ENCODE assay signal across 7 cellular contexts in the genomic region with DNA sequence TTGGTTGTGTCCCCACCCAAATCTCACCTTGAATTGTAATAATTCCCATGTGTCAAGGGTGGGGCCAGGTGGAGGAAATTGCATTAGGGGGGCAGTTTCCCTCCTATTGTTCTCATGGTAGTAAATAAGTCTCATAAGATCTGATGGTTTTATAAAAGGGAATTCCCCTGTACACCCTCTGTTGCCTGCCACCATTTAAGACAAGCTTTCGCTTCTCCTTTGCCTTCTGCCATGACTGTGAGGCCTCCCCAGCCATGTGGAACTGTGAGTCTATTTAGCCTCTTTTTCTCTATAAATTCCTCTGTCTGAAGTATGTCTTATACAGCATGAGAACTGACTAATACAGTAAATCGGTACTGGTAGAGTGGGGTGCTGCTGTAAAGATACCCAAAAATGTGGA.
DNase-seq lines count a peak whose midpoint lies in the region; ATAC-seq, FAIRE-seq and TF ChIP-seq lines count a peak whose summit lies in the region.
"Not testable (repeated sequence)": the region's sequence is repeated elsewhere in the genome, so short reads cannot be mapped to it uniquely, and the experiment has no call there.

No MANE protein-coding gene starts in this region.

- not testable (repeated sequence) for H4K20me1 ChIP-seq in GM12878 (ENCODE audit: control insufficient read depth, insufficient read depth)

- not testable (repeated sequence) for TF ChIP-seq RAD21 in GM12878 (IDR thresholded peaks at IDR 0.05; ENCODE audit: insufficient read depth, low read depth, low read length)

- H2AFZ ChIP-seq in GM12878 (ENCODE audit: control insufficient read depth, low read depth, low read length): not testable (repeated sequence)

- TF ChIP-seq EP300 in GM12878 (IDR thresholded peaks at IDR 0.05; ENCODE audit: borderline replicate concordance in 1 of 2, control insufficient read depth in 1 of 2, low read depth in 2 of 2, low read length in 2 of 2): not testable (repeated sequence)

- not testable (repeated sequence) for H3K9ac ChIP-seq in GM12878 (ENCODE audit: control insufficient read depth, insufficient read depth, low read length)

- H3K27ac ChIP-seq in GM12878 (ENCODE audit: control insufficient read depth, insufficient read depth): not testable (repeated sequence)

- not testable (repeated sequence) for DNase-seq in GM12878 (ENCODE audit: low read depth, low spot score)

- ATAC-seq in GM18505 (IDR thresholded peaks at IDR 0.05; ENCODE audit: unreplicated experiment) (peak; percentile 96), GM19023 (IDR thresholded peaks at IDR 0.05; ENCODE audit: unreplicated experiment) (peak; percentile 77), GM21515 (IDR thresholded peaks at IDR 0.05; ENCODE audit: unreplicated experiment) (peak; percentile 77), HG02763 (IDR thresholded peaks at IDR 0.05; ENCODE audit: unreplicated experiment) (peak; percentile 65), HG03103 (IDR thresholded peaks at IDR 0.05; ENCODE audit: low read depth, unreplicated experiment) (peak; percentile 81), HG03520 (IDR thresholded peaks at IDR 0.05; ENCODE audit: unreplicated experiment) (peak; percentile 76), GM12878 (peak; percentile 52)

- in situ Hi-C loops in GM12878 (cut with MboI): not testable (repeated sequence)

- H3K4me3 ChIP-seq in GM12878: not testable (repeated sequence)

- SMC1A ChIA-PET in GM12878 (lab: Charles Lee; ENCODE audit: uncharacterized antibody, unreplicated experiment): interaction anchor here (2.1 kb wide), 1 partner anchor 9 kb away, joined by 7 read pairs; no protein-coding TSS in a partner anchor

- POLR2A ChIA-PET in GM12878 (lab: Charles Lee): not testable (repeated sequence)

- not testable (repeated sequence) for TF ChIP-seq CTCF in GM12878 (IDR thresholded peaks at IDR 0.05 in 2 of 3, conservative IDR thresholded peaks at IDR 0.05 in 1 of 3; ENCODE audit: control insufficient read depth in 2 of 3, extremely low read depth in 1 of 3, insufficient read depth in 1 of 3, low read depth in 3 of 3, low read length in 3 of 3)

- H3K79me2 ChIP-seq in GM12878 (ENCODE audit: control insufficient read depth, insufficient read depth, low read length): not testable (repeated sequence)

- WGBS in GM12878 (ENCODE audit: insufficient coverage, insufficient replicate concordance, low lambda C conversion rate, missing lambda C conversion rate): 5% methylated on average over 2 of the region's 2 CpGs

- H3K4me1 ChIP-seq in GM12878 (ENCODE audit: control insufficient read depth, insufficient read depth, low read length): not testable (repeated sequence)

- FAIRE-seq in GM12878 (lab: Jason Lieb, UNC): peak; percentile 71

- not testable (repeated sequence) for H3K4me2 ChIP-seq in GM12878 (ENCODE audit: control insufficient read depth, insufficient read depth)

- intact Hi-C loops in GM12878 (cut with micrococcal nuclease; ENCODE audit: unreplicated experiment): not testable (repeated sequence)

- not testable (repeated sequence) for TF ChIP-seq POLR2A in GM18505 (IDR thresholded peaks at IDR 0.05; ENCODE audit: borderline replicate concordance, extremely low read depth, insufficient read depth, insufficient read length); GM12878 (IDR thresholded peaks at IDR 0.05; ENCODE audit: low read depth, low read length)

- not testable (repeated sequence) for H3K9me3 ChIP-seq in GM12878 (replicated peaks; ENCODE audit: control insufficient read depth, insufficient read depth, low read length)

- RAD21 ChIA-PET in GM12878 (lab: Charles Lee; ENCODE audit: unreplicated experiment): not testable (repeated sequence)

- CTCF ChIA-PET in GM12878 (lab: Yijun Ruan, JAX): not testable (repeated sequence)

- H3K36me3 ChIP-seq in GM12878 (ENCODE audit: control insufficient read depth in 2 of 2, insufficient read depth in 2 of 2, low read length in 1 of 2): not testable (repeated sequence)

- H3K27me3 ChIP-seq in GM12878 (replicated peaks in 1 of 2; ENCODE audit: control insufficient read depth in 2 of 2, insufficient read depth in 2 of 2, low read length in 1 of 2): not testable (repeated sequence)

- not testable (repeated sequence) for BruUV-seq in GM12878 (replicated peaks; lab: Mats Ljungman, UMichigan)

TF ChIP-seq in GM12878, 131 proteins besides CTCF, POLR2A, EP300 and RAD21:
- TF ChIP-seq YY1 (IDR thresholded peaks at IDR 0.05; ENCODE audit: low read depth, low read length) (0 out of 2 replicates have a peak, but pooled peaks have one; percentile 39), SPI1 (IDR thresholded peaks at IDR 0.05; ENCODE audit: borderline replicate concordance, insufficient read depth, low read depth, low read length) (peak; percentile 38; the same call in 1 of the 2 replicates)
